ENCODE assay signal across 7 cellular contexts in genomic region chr11:76734456-76735217, GRCh38.
"Had no signal": no experiment of that assay in that cellular context is flagged by ENCODE, and none has a peak within 500 bp of the region (broad histone marks: within the 10 kb centered on the region; RNA-seq: fewer than 3 reads in every experiment).

No MANE protein-coding gene starts in this region.

- H3K27me3 ChIP-seq: ascending aorta, right atrium auricular region had no signal

- H3K9me3 Mint-ChIP-seq: activated CD8-positive, alpha-beta T cell treated with anti-CD3 and anti-CD28 coated beads for 36 hours had no signal

- H3K4me1 Mint-ChIP-seq: activated CD4-positive, alpha-beta T cell treated with anti-CD3 and anti-CD28 coated beads for 36 hours had no signal

- H3K27ac ChIP-seq: ascending aorta, esophagus muscularis mucosa, right atrium auricular region had no signal

- DNase-seq: activated CD8-positive, alpha-beta memory T cell treated with anti-CD3 and anti-CD28 coated beads, Interleukin-2, amount 50 U/mL, for 4 hours; activated naive CD4-positive, alpha-beta T cell had no signal

- H3K27me3 Mint-ChIP-seq: activated CD4-positive, alpha-beta T cell treated with anti-CD3 and anti-CD28 coated beads for 36 hours; activated CD8-positive, alpha-beta T cell treated with anti-CD3 and anti-CD28 coated beads for 36 hours had no signal

- H3K4me1 ChIP-seq: ascending aorta, right atrium auricular region had no signal

- H3K9me3 ChIP-seq: ascending aorta, esophagus muscularis mucosa, right atrium auricular region had no signal

- H3K4me3 ChIP-seq: ascending aorta, esophagus muscularis mucosa, right atrium auricular region had no signal

- H3K36me3 ChIP-seq: ascending aorta, esophagus muscularis mucosa, right atrium auricular region had no signal

- H3K27ac Mint-ChIP-seq: activated CD4-positive, alpha-beta T cell treated with anti-CD3 and anti-CD28 coated beads for 36 hours; activated CD8-positive, alpha-beta T cell treated with anti-CD3 and anti-CD28 coated beads for 36 hours had no signal

- H3K4me3 Mint-ChIP-seq: activated CD4-positive, alpha-beta T cell treated with anti-CD3 and anti-CD28 coated beads for 36 hours; activated CD8-positive, alpha-beta T cell treated with anti-CD3 and anti-CD28 coated beads for 36 hours had no signal
